Comparison of ENCODE assay signal across 21 cellular contexts in genomic region chr3:42991369-42992315, GRCh38. TPM values are rescaled to one million over a fixed set of nuclear protein-coding genes. Genes with fewer than 3 reads are reported as not detected.
DNase-seq lines count a peak whose midpoint lies in the region; ATAC-seq, FAIRE-seq and TF ChIP-seq lines count a peak whose summit lies in the region.
"Had no signal": no experiment of that assay in that cellular context is flagged by ENCODE, and none has a peak within 500 bp of the region (broad histone marks: within the 10 kb centered on the region; RNA-seq: fewer than 3 reads in every experiment).

No MANE protein-coding gene starts in this region.

- no peak overlapping the region for H3K4me3 Mint-ChIP-seq in activated T-cell treated with anti-CD3 and anti-CD28 coated beads, Interleukin-2, amount 50 U/mL, for 72 hours
- no peak overlapping the region for H3K4me3 Mint-ChIP-seq in chondrocyte (ENCODE audit: unreplicated experiment)
- H3K4me3 Mint-ChIP-seq: activated naive CD8-positive, alpha-beta T cell treated with anti-CD3 and anti-CD28 coated beads, Interleukin-2, amount 10 ng/mL, durations not matched to agents 7 days and 5 days; IgD-negative memory B cell; naive thymus-derived CD4-positive, alpha-beta T cell; T-helper 2 cell treated with Interferon-gamma antibody and Interleukin-4, amounts not matched to agents 5 μg/mL and 100 μg/mL, for 36 hours had no signal

- no peak for TF ChIP-seq POLR2A in suprapubic skin (IDR thresholded peaks at IDR 0.05)

- DNase-seq in NCI-H526 (lab: John Stamatoyannopoulos, UW) = peak; percentile 49 to 65
- no peak for DNase-seq in bronchial epithelial cell (ENCODE audit: low read depth)
- DNase-seq in islet precursor cell = peak; percentile 91
- no peak for DNase-seq in suprapubic skin (ENCODE audit: low spot score in 2 of 2)
- no peak for DNase-seq in NCI-H774 (lab: John Stamatoyannopoulos, UW)
- no peak for DNase-seq in activated T-cell treated with anti-CD3 and anti-CD28 coated beads, Interleukin-2, amount 50 U/mL, for 72 hours
- DNase-seq in chondrocyte (ENCODE audit: low spot score) = no peak
- DNase-seq: activated CD4-positive, alpha-beta T cell treated with anti-CD3 and anti-CD28 coated beads for 1 hour; activated naive CD8-positive, alpha-beta T cell treated with anti-CD3 and anti-CD28 coated beads, Interleukin-2, amount 10 ng/mL, durations not matched to agents 7 days and 5 days; cortex of kidney; DND-41; left lung; naive thymus-derived CD4-positive, alpha-beta T cell; right lobe of liver; SHP77 treated with DMSO at 0.1 percent for 48 hours had no signal

- ATAC-seq in HG02884 (IDR thresholded peaks at IDR 0.05; ENCODE audit: unreplicated experiment) = no peak
- no peak for ATAC-seq in activated T-cell treated with anti-CD3 and anti-CD28 coated beads, Interleukin-2, amount 50 U/mL, for 72 hours (replicated peaks in 1 of 2)
- ATAC-seq: esophagus mucosa; HCT116; left lung; naive thymus-derived CD4-positive, alpha-beta T cell; right lobe of liver had no signal

- no peaks in the 10 kb centered on the region for H3K9me3 ChIP-seq in suprapubic skin
- H3K9me3 ChIP-seq: BLaER1 treated with 17β-estradiol and CSF1 and Interleukin-3, amounts not matched to agents 10 nM and 100 nM; left lung; right lobe of liver had no signal

- TF ChIP-seq CTCF in bronchial epithelial cell (IDR thresholded peaks at IDR 0.05; ENCODE audit: insufficient read depth, low read length, severe bottlenecking) (no peak), suprapubic skin (IDR thresholded peaks at IDR 0.05) (no peak), chondrocyte (IDR thresholded peaks at IDR 0.05) (no peak)

- H3K27ac Mint-ChIP-seq in activated T-cell treated with anti-CD3 and anti-CD28 coated beads, Interleukin-2, amount 50 U/mL, for 72 hours = no peak overlapping the region
- H3K27ac Mint-ChIP-seq in chondrocyte (ENCODE audit: unreplicated experiment) = no peak overlapping the region
- H3K27ac Mint-ChIP-seq: activated naive CD8-positive, alpha-beta T cell treated with anti-CD3 and anti-CD28 coated beads, Interleukin-2, amount 10 ng/mL, durations not matched to agents 7 days and 5 days; IgD-negative memory B cell; T-helper 2 cell treated with Interferon-gamma antibody and Interleukin-4, amounts not matched to agents 5 μg/mL and 100 μg/mL, for 36 hours had no signal

- peak overlapping the region; percentile 8 for H3K27ac ChIP-seq in suprapubic skin
- H3K27ac ChIP-seq: BLaER1 treated with 17β-estradiol and CSF1 and Interleukin-3, amounts not matched to agents 10 nM and 100 nM; left lung; right lobe of liver had no signal

- no peaks in the 10 kb centered on the region for H3K36me3 Mint-ChIP-seq in activated T-cell treated with anti-CD3 and anti-CD28 coated beads, Interleukin-2, amount 50 U/mL, for 72 hours (ENCODE audit: insufficient read depth in 2 of 2)
- no peaks in the 10 kb centered on the region for H3K36me3 Mint-ChIP-seq in chondrocyte (ENCODE audit: low read depth)
- H3K36me3 Mint-ChIP-seq: activated naive CD8-positive, alpha-beta T cell treated with anti-CD3 and anti-CD28 coated beads, Interleukin-2, amount 10 ng/mL, durations not matched to agents 7 days and 5 days; naive thymus-derived CD4-positive, alpha-beta T cell had no signal

- H3K4me3 ChIP-seq in bronchial epithelial cell (ENCODE audit: low read depth, low read length) (no peak overlapping the region), suprapubic skin (no peak overlapping the region)
- H3K4me3 ChIP-seq: BLaER1 treated with 17β-estradiol and CSF1 and Interleukin-3, amounts not matched to agents 10 nM and 100 nM; left lung; right lobe of liver had no signal

- peak; percentile 80 for FAIRE-seq in bronchial epithelial cell (lab: Jason Lieb, UNC)

- H3K4me1 ChIP-seq in suprapubic skin = peaks cover 9% of the 10 kb centered on the region
- H3K4me1 ChIP-seq: BLaER1 treated with 17β-estradiol and CSF1 and Interleukin-3, amounts not matched to agents 10 nM and 100 nM; left lung had no signal

- no peaks in the 10 kb centered on the region for H3K36me3 ChIP-seq in bronchial epithelial cell (ENCODE audit: control insufficient read depth, insufficient read depth, low read length)
- H3K36me3 ChIP-seq in suprapubic skin = no peaks in the 10 kb centered on the region
- H3K36me3 ChIP-seq: BLaER1 treated with 17β-estradiol and CSF1 and Interleukin-3, amounts not matched to agents 10 nM and 100 nM; left lung; right lobe of liver had no signal

- WGBS in suprapubic skin = 64% methylated on average over 7 of the region's 10 CpGs

- no peaks in the 10 kb centered on the region for H3K9me3 Mint-ChIP-seq in activated T-cell treated with anti-CD3 and anti-CD28 coated beads, Interleukin-2, amount 50 U/mL, for 72 hours
- no peaks in the 10 kb centered on the region for H3K9me3 Mint-ChIP-seq in chondrocyte (ENCODE audit: low read depth)
- H3K9me3 Mint-ChIP-seq: activated naive CD8-positive, alpha-beta T cell treated with anti-CD3 and anti-CD28 coated beads, Interleukin-2, amount 10 ng/mL, durations not matched to agents 7 days and 5 days; IgD-negative memory B cell; T-helper 2 cell treated with Interferon-gamma antibody and Interleukin-4, amounts not matched to agents 5 μg/mL and 100 μg/mL, for 36 hours had no signal

- H3K27me3 ChIP-seq in bronchial epithelial cell (ENCODE audit: control insufficient read depth, insufficient read depth, low read length) (no peaks in the 10 kb centered on the region), suprapubic skin (no peaks in the 10 kb centered on the region)
- H3K27me3 ChIP-seq: BLaER1 treated with 17β-estradiol and CSF1 and Interleukin-3, amounts not matched to agents 10 nM and 100 nM; left lung; right lobe of liver had no signal

- H3K27me3 Mint-ChIP-seq in activated T-cell treated with anti-CD3 and anti-CD28 coated beads, Interleukin-2, amount 50 U/mL, for 72 hours (ENCODE audit: low read depth) = no peaks in the 10 kb centered on the region
- H3K27me3 Mint-ChIP-seq in chondrocyte (ENCODE audit: low read depth) = peaks cover 15% of the 10 kb centered on the region

- no peaks in the 10 kb centered on the region for H3K4me1 Mint-ChIP-seq in activated T-cell treated with anti-CD3 and anti-CD28 coated beads, Interleukin-2, amount 50 U/mL, for 72 hours (ENCODE audit: low read depth)
- H3K4me1 Mint-ChIP-seq in chondrocyte (ENCODE audit: low read depth) = no peaks in the 10 kb centered on the region
- H3K4me1 Mint-ChIP-seq: IgD-negative memory B cell had no signal

- TF ChIP-seq EP300 in suprapubic skin (IDR thresholded peaks at IDR 0.05) = no peak

RNA-seq across cellular contexts. Expression of gene GASK1A, which starts 12.5 kb away (rescaled TPM):
- total RNA-seq in bronchial epithelial cell (0.77 and 1.1 TPM in 2 replicates), suprapubic skin (1 to 10 TPM; 1.5 to 8.2 (median 3.2) TPM), chondrocyte (0.17 TPM in 1 of 3 replicates, not detected in the others)
- total RNA-seq in activated T-cell treated with anti-CD3 and anti-CD28 coated beads, Interleukin-2, amount 50 U/mL, for 72 hours = under 1 TPM in 1 of 2 donors, not detected in 1; 0.12 TPM
- total RNA-seq: activated naive CD8-positive, alpha-beta T cell treated with anti-CD3 and anti-CD28 coated beads, Interleukin-2, amount 10 ng/mL, durations not matched to agents 7 days and 5 days had no signal

Comparison
In these comparisons a context has a peak if more than half of its experiments do, and no peak if none do; other contexts are left out.
1. DNase-seq: peak in NCI-H526 (2 of 2) and islet precursor cell (single experiment); none in bronchial epithelial cell (single experiment), suprapubic skin (0 of 2), NCI-H774 (single experiment), activated T-cell treated with anti-CD3 and anti-CD28 coated beads, Interleukin-2, amount 50 U/mL, for 72 hours (0 of 2) and chondrocyte (single experiment).